Comparison of ENCODE assay signal across 8 cellular contexts in genomic region chr6:52598123-52598823, GRCh38. TPM values are rescaled to one million over a fixed set of nuclear protein-coding genes. Genes with fewer than 3 reads are reported as not detected.
A peak's percentile ranks its signal among the peaks of the same experiment; 100 is the strongest.
DNase-seq lines count a peak whose midpoint lies in the region; ATAC-seq lines count a peak whose summit lies in the region.

No MANE protein-coding gene starts in this region.

- H3K4me2 ChIP-seq in Karpas-422 (ENCODE audit: low read depth, low read length, poor library complexity, severe bottlenecking) = peak overlapping the region; percentile 54

- WGBS in aorta, 2 donors = 5 to 6% methylated on average over 12 of the region's 12 CpGs

- H3K27me3 ChIP-seq in Karpas-422 (ENCODE audit: low read length) (no peaks in the 10 kb centered on the region), aorta (ENCODE audit: control insufficient read depth in 1 of 2, insufficient read depth in 2 of 2, low read length in 1 of 2) (no peaks in the 10 kb centered on the region)

- H3K36me3 Mint-ChIP-seq in T-helper 17 cell (ENCODE audit: low read depth) = no peaks in the 10 kb centered on the region
- H3K36me3 Mint-ChIP-seq in naive thymus-derived CD8-positive, alpha-beta T cell = no peaks in the 10 kb centered on the region

- H3K79me2 ChIP-seq in Karpas-422 (ENCODE audit: low read length) = no peaks in the 10 kb centered on the region

- H3K4me3 ChIP-seq in Karpas-422 (ENCODE audit: low read length) (peak overlapping the region; percentile 35; the same call in 1 of the 2 replicates), aorta (ENCODE audit: low read length in 2 of 2) (no peak overlapping the region)

- peak overlapping the region; percentile 87 for H2AFZ ChIP-seq in Karpas-422 (ENCODE audit: low read length)

- no peaks in the 10 kb centered on the region for H3K9me2 ChIP-seq in Karpas-422 (replicated peaks; ENCODE audit: insufficient read depth, low read length)

- H3K9me3 ChIP-seq in Karpas-422 (ENCODE audit: low read length) (no peaks in the 10 kb centered on the region), T-helper 17 cell (ENCODE audit: control insufficient read depth, low read length, poor library complexity, severe bottlenecking) (no peaks in the 10 kb centered on the region), aorta (ENCODE audit: control insufficient read depth, low read length) (no peaks in the 10 kb centered on the region)

- H3K4me3 Mint-ChIP-seq in T-helper 17 cell = no peak overlapping the region
- no peak overlapping the region for H3K4me3 Mint-ChIP-seq in naive thymus-derived CD8-positive, alpha-beta T cell

- H3K9ac ChIP-seq in Karpas-422 (ENCODE audit: low read length) = peak overlapping the region; percentile 49; the same call in 1 of the 2 replicates

- no peaks in the 10 kb centered on the region for H4K20me1 ChIP-seq in Karpas-422 (ENCODE audit: insufficient read depth, low read depth, low read length)

- no peaks in the 10 kb centered on the region for H3K9me3 Mint-ChIP-seq in naive thymus-derived CD8-positive, alpha-beta T cell

- DNase-seq in activated CD4-positive, alpha-beta T cell treated with anti-CD3 and anti-CD28 coated beads for 48 hours = peak; percentile 59
- no peak for DNase-seq in activated CD4-positive, alpha-beta T cell treated with anti-CD3 and anti-CD28 coated beads, Interleukin-2, amount 50 U/mL, for 4 hours
- DNase-seq in Karpas-422 = peak; percentile 86
- no peak for DNase-seq in T-helper 17 cell
- peak; percentile 77 for DNase-seq in fibroblast of gingiva (ENCODE audit: low read depth)
- DNase-seq in naive thymus-derived CD8-positive, alpha-beta T cell = peak in 4 of 10 donors; percentile 7 to 35 (median 16)
- DNase-seq in aorta = peak; percentile 71 to 84
- DNase-seq in UCSD-AML1 (lab: John Stamatoyannopoulos, UW; ENCODE audit: unreplicated experiment) = no peak

- POLR2A ChIA-PET in naive thymus-derived CD8-positive, alpha-beta T cell (lab: Charles Lee) = no interaction called here

- H3K4me1 Mint-ChIP-seq in T-helper 17 cell = peaks cover 14% of the 10 kb centered on the region
- H3K4me1 Mint-ChIP-seq in naive thymus-derived CD8-positive, alpha-beta T cell = peaks cover 12 to 20% (median 13%) of the 10 kb centered on the region in 4 donors

- ATAC-seq in T-helper 17 cell (peak; percentile 39), aorta (ENCODE audit: low FRiP score) (peak; percentile 79)
- peak; percentile 40 to 59 for ATAC-seq in naive thymus-derived CD8-positive, alpha-beta T cell

- H3K36me3 ChIP-seq in Karpas-422 (ENCODE audit: insufficient read depth, low read length) (no peaks in the 10 kb centered on the region), aorta (ENCODE audit: control insufficient read depth in 1 of 2, insufficient read depth in 2 of 2, low read length in 1 of 2) (no peaks in the 10 kb centered on the region)

- H3K27me3 Mint-ChIP-seq in T-helper 17 cell = peaks cover 35% of the 10 kb centered on the region
- no peaks in the 10 kb centered on the region for H3K27me3 Mint-ChIP-seq in naive thymus-derived CD8-positive, alpha-beta T cell

- no peak overlapping the region for H3K27ac Mint-ChIP-seq in T-helper 17 cell
- peak overlapping the region in 1 of 10 donors; percentile 80 for H3K27ac Mint-ChIP-seq in naive thymus-derived CD8-positive, alpha-beta T cell

- peaks cover 38% of the 10 kb centered on the region for H3K4me1 ChIP-seq in Karpas-422 (ENCODE audit: low read length)
- peaks cover 2 to 3% of the 10 kb centered on the region in 2 donors for H3K4me1 ChIP-seq in aorta (ENCODE audit: control insufficient read depth in 1 of 2, insufficient read depth in 2 of 2, low read length in 2 of 2)

- H3K27ac ChIP-seq in Karpas-422 (ENCODE audit: low read length) (no peak overlapping the region), aorta (ENCODE audit: low read depth in 1 of 2, low read length in 2 of 2) (peak overlapping the region in 1 of 2 donors; percentile 41)

- intact Hi-C loops in aorta (cut with DNase I) = loop anchor here (5.0 kb wide), 4 partner anchors 64 to 181 kb away; no protein-coding TSS in a partner anchor

RNA-seq across cellular contexts. Expression of gene TRAM2, which starts 21.4 kb away (rescaled TPM):
- 19.3 and 24.1 TPM in 2 replicates for total RNA-seq in Karpas-422 (2014; rRNA removed; shearing (Covaris generic); ENCODE audit: low replicate concordance)
- 1 to 10 TPM; 8.6 to 8.9 TPM for total RNA-seq in T-helper 17 cell
- 1 to 10 TPM; 9.4 to 9.9 TPM for total RNA-seq in naive thymus-derived CD8-positive, alpha-beta T cell
- polyA plus RNA-seq in naive thymus-derived CD8-positive, alpha-beta T cell = 1 to 10 TPM; 3.1 to 4.9 (median 3.3) TPM
- 10 to 100 TPM; 38.0 to 39.5 TPM for total RNA-seq in aorta
- 10 to 100 TPM in 1 of 2 donors, 1 to 10 TPM in 1; 7.5 to 22.6 TPM for polyA plus RNA-seq in aorta

Comparison
In these comparisons a context has a peak if more than half of its experiments do, and no peak if none do; other contexts are left out.
1. DNase-seq: peak in activated CD4-positive, alpha-beta T cell treated with anti-CD3 and anti-CD28 coated beads for 48 hours (single experiment), Karpas-422 (single experiment), fibroblast of gingiva (single experiment) and aorta (2 of 2); none in activated CD4-positive, alpha-beta T cell treated with anti-CD3 and anti-CD28 coated beads, Interleukin-2, amount 50 U/mL, for 4 hours (0 of 2), T-helper 17 cell (0 of 3) and UCSD-AML1 (single experiment).
2. Peak in every context shown above with its lines, with median percentiles within 50 percentile points of each other: ATAC-seq.